Comparison of ENCODE assay signal across 1 cellular context in genomic region chr5:159619826-159620225, GRCh38.
TF ChIP-seq lines count a peak whose summit lies in the region.

No MANE protein-coding gene starts in this region.

TF ChIP-seq in K562, 482 proteins besides CTCF, POLR2A, EP300 and RAD21:
- no peak for TF ChIP-seq NFIX (CRISPR knock-in tag; IDR thresholded peaks at IDR 0.05; ENCODE audit: low read depth)
- TF ChIP-seq ATF1 (CRISPR knock-in tag; IDR thresholded peaks at IDR 0.05): no peak
- no peak for TF ChIP-seq ATF1 (tag; IDR thresholded peaks at IDR 0.05)
- no peak for TF ChIP-seq BRF2 (IDR thresholded peaks at IDR 0.05; ENCODE audit: borderline replicate concordance, insufficient read depth, insufficient read length)
- TF ChIP-seq THRAP3 (IDR thresholded peaks at IDR 0.05; ENCODE audit: borderline replicate concordance): no peak
- TF ChIP-seq DDX20 (tag; IDR thresholded peaks at IDR 0.05; ENCODE audit: low read depth): no peak
- TF ChIP-seq MTA3 (IDR thresholded peaks at IDR 0.05; ENCODE audit: borderline replicate concordance): no peak
- no peak for TF ChIP-seq SIX5 (IDR thresholded peaks at IDR 0.05; ENCODE audit: borderline replicate concordance in 1 of 2, insufficient read depth in 1 of 2, low read depth in 1 of 2, low read length in 2 of 2)
- TF ChIP-seq MAX (CRISPR knock-in tag; IDR thresholded peaks at IDR 0.05): no peak
- no peak for TF ChIP-seq ZSCAN32 (CRISPR knock-in tag; IDR thresholded peaks at IDR 0.05)
- no peak for TF ChIP-seq CGGBP1 (CRISPR knock-in tag; IDR thresholded peaks at IDR 0.05)
- TF ChIP-seq KLF16 (IDR thresholded peaks at IDR 0.05): no peak
- no peak for TF ChIP-seq KDM1A (IDR thresholded peaks at IDR 0.05)
- TF ChIP-seq USF2 (CRISPR knock-in tag; IDR thresholded peaks at IDR 0.05): no peak
